Comparison of ENCODE assay signal across 8 cellular contexts in genomic region chr3:13040381-13041074, GRCh38. TPM values are rescaled to one million over a fixed set of nuclear protein-coding genes. Genes with fewer than 3 reads are reported as not detected.
DNase-seq lines count a peak whose midpoint lies in the region; ATAC-seq and TF ChIP-seq lines count a peak whose summit lies in the region.

No MANE protein-coding gene starts in this region.

- DNase-seq in activated CD4-positive, alpha-beta T cell treated with anti-CD3 and anti-CD28 coated beads for 48 hours: peak; percentile 66
- DNase-seq in activated CD4-positive, alpha-beta T cell treated with anti-CD3 and anti-CD28 coated beads, Interleukin-2, amount 10 ng/mL, durations not matched to agents 7 days and 5 days: no peak
- DNase-seq in SK-MEL-5 (ENCODE audit: low read depth, low spot score) (peak; percentile 38), mesothelial cell of epicardium (ENCODE audit: low spot score in 2 of 2, unreplicated experiment in 2 of 2) (no peak), HuH-7 (ENCODE audit: low spot score) (no peak), GDM1 (lab: John Stamatoyannopoulos, UW) (no peak), H4 (ENCODE audit: low spot score) (no peak)

- in situ Hi-C loops in SK-MEL-5 (cut with HindIII; ENCODE audit: low pct_unique_long_range_greater_than_20kb, low sequenced_read_pairs): no loop called here

- H3K27ac Mint-ChIP-seq in activated CD4-positive, alpha-beta T cell treated with anti-CD3 and anti-CD28 coated beads, Interleukin-2, amount 10 ng/mL, durations not matched to agents 7 days and 5 days: no peak overlapping the region
- H3K27ac Mint-ChIP-seq in mesothelial cell of epicardium: peak overlapping the region; percentile 64

- CTCF ChIA-PET in activated CD4-positive, alpha-beta T cell treated with anti-CD3 and anti-CD28 coated beads, Interleukin-2, amount 10 ng/mL, durations not matched to agents 7 days and 5 days (lab: Charles Lee): interaction anchor here (1.2 to 1.5 kb wide), 3 partner anchors 9 to 45 kb away, joined by 3 to 5 read pairs (median 3); no protein-coding TSS in a partner anchor

- no peak for TF ChIP-seq CTCF in mesothelial cell of epicardium (IDR thresholded peaks at IDR 0.05; ENCODE audit: unreplicated experiment)

- POLR2A ChIA-PET in activated CD4-positive, alpha-beta T cell treated with anti-CD3 and anti-CD28 coated beads, Interleukin-2, amount 10 ng/mL, durations not matched to agents 7 days and 5 days (lab: Charles Lee): no interaction called here

- H3K36me3 Mint-ChIP-seq in activated CD4-positive, alpha-beta T cell treated with anti-CD3 and anti-CD28 coated beads, Interleukin-2, amount 10 ng/mL, durations not matched to agents 7 days and 5 days (ENCODE audit: low read depth): no peaks in the 10 kb centered on the region
- no peaks in the 10 kb centered on the region for H3K36me3 Mint-ChIP-seq in mesothelial cell of epicardium

- H3K4me1 Mint-ChIP-seq in activated CD4-positive, alpha-beta T cell treated with anti-CD3 and anti-CD28 coated beads, Interleukin-2, amount 10 ng/mL, durations not matched to agents 7 days and 5 days: peaks cover 6% of the 10 kb centered on the region
- H3K4me1 Mint-ChIP-seq in mesothelial cell of epicardium: peaks cover 19% of the 10 kb centered on the region

- H3K4me3 Mint-ChIP-seq in activated CD4-positive, alpha-beta T cell treated with anti-CD3 and anti-CD28 coated beads, Interleukin-2, amount 10 ng/mL, durations not matched to agents 7 days and 5 days: no peak overlapping the region
- H3K4me3 Mint-ChIP-seq in mesothelial cell of epicardium: no peak overlapping the region

- no peaks in the 10 kb centered on the region for H3K9me3 Mint-ChIP-seq in activated CD4-positive, alpha-beta T cell treated with anti-CD3 and anti-CD28 coated beads, Interleukin-2, amount 10 ng/mL, durations not matched to agents 7 days and 5 days
- no peaks in the 10 kb centered on the region for H3K9me3 Mint-ChIP-seq in mesothelial cell of epicardium

- peaks cover 7% of the 10 kb centered on the region for H3K27me3 Mint-ChIP-seq in activated CD4-positive, alpha-beta T cell treated with anti-CD3 and anti-CD28 coated beads, Interleukin-2, amount 10 ng/mL, durations not matched to agents 7 days and 5 days
- peaks cover 1% of the 10 kb centered on the region for H3K27me3 Mint-ChIP-seq in mesothelial cell of epicardium (ENCODE audit: low read depth)

- peak; percentile 91 for ATAC-seq in HG02840 (IDR thresholded peaks at IDR 0.05; ENCODE audit: low FRiP score, unreplicated experiment)

RNA-seq across cellular contexts. Expression of gene IQSEC1, which starts 32.7 kb away (rescaled TPM):
- 10 to 100 TPM; 58.2 to 70.4 TPM for total RNA-seq in activated CD4-positive, alpha-beta T cell treated with anti-CD3 and anti-CD28 coated beads, Interleukin-2, amount 10 ng/mL, durations not matched to agents 7 days and 5 days
- total RNA-seq in SK-MEL-5 (2014; rRNA removed; shearing (Covaris generic)): 7.1 and 8.0 TPM in 2 replicates
- 18.6 and 23.3 TPM in 2 replicates for polyA plus RNA-seq in SK-MEL-5 (2015; cell fraction: cytosol; rRNA removed)
- 12.6 and 13.5 TPM in 2 replicates for polyA plus RNA-seq in SK-MEL-5 (2015; cell fraction: nucleus; rRNA removed)
- 39.9 to 42.4 TPM (median 41.7 TPM) in 3 replicates for total RNA-seq in mesothelial cell of epicardium
- 4.6 and 5.7 TPM in 2 replicates for total RNA-seq in H4 (2014; rRNA removed; shearing (Covaris generic))

Comparison
In these comparisons a context has a peak if more than half of its experiments do, and no peak if none do; other contexts are left out.
1. DNase-seq: peak in activated CD4-positive, alpha-beta T cell treated with anti-CD3 and anti-CD28 coated beads for 48 hours (single experiment) and SK-MEL-5 (single experiment); none in activated CD4-positive, alpha-beta T cell treated with anti-CD3 and anti-CD28 coated beads, Interleukin-2, amount 10 ng/mL, durations not matched to agents 7 days and 5 days (single experiment), mesothelial cell of epicardium (0 of 2), HuH-7 (single experiment), GDM1 (single experiment) and H4 (single experiment).